In genomic region chr11:56890584-56891305, GRCh38 we compare ENCODE assay signal across 16 cellular contexts.
DNase-seq lines count a peak whose midpoint lies in the region; TF ChIP-seq lines count a peak whose summit lies in the region.
"Had no signal": no experiment of that assay in that cellular context is flagged by ENCODE, and none has a peak within 500 bp of the region (broad histone marks: within the 10 kb centered on the region; RNA-seq: fewer than 3 reads in every experiment).

No MANE protein-coding gene starts in this region.

- H3K9me3 ChIP-seq in spleen (no peaks in the 10 kb centered on the region), trophoblast cell (ENCODE audit: insufficient read depth, low read depth, low read length) (no peaks in the 10 kb centered on the region)
- H3K9me3 ChIP-seq: BLaER1 had no signal

- no peak overlapping the region for H4K12ac ChIP-seq in trophoblast cell (ENCODE audit: low read depth, low read length)

- DNase-seq in COLO829 (ENCODE audit: low spot score), result peak; percentile 22
- DNase-seq in NCI-H526 (lab: John Stamatoyannopoulos, UW), result peak; percentile 83 to 94
- peak; percentile 48 for DNase-seq in epithelial cell of esophagus (ENCODE audit: low read depth)
- no peak for DNase-seq in retina
- DNase-seq in spleen, result no peak
- no peak for DNase-seq in NAMALWA (ENCODE audit: low spot score)
- no peak for DNase-seq in trophoblast cell
- DNase-seq: AML-193; CD8-positive, alpha-beta memory T cell; DMS 273 treated with DMSO at 0.1 percent for 48 hours; DMS79; GM23248; H7 had no signal

- no peak overlapping the region for H2BK5ac ChIP-seq in trophoblast cell (ENCODE audit: low read depth, low read length, poor library complexity)

- WGBS in spleen, 5 donors, result 74 to 85% (median 79%) methylated on average over 9 of the region's 9 CpGs
- WGBS in trophoblast cell (ENCODE audit: extremely low coverage, insufficient coverage, insufficient read length), result no CpG with 5 or more reads among the region's 9 CpGs

- no peak overlapping the region for H3K4ac ChIP-seq in trophoblast cell (ENCODE audit: low read depth, low read length)

- no peaks in the 10 kb centered on the region for H3K79me2 ChIP-seq in trophoblast cell (ENCODE audit: control insufficient read depth, insufficient read depth, low read length, poor library complexity)

- H3K18ac ChIP-seq in trophoblast cell (ENCODE audit: low read length), result no peak overlapping the region

- H2AK5ac ChIP-seq in trophoblast cell (ENCODE audit: low read length), result no peak overlapping the region

- H3K9ac ChIP-seq in trophoblast cell (ENCODE audit: low read length), result no peak overlapping the region
- H3K9ac ChIP-seq: BLaER1, GM23248 had no signal

- intact Hi-C loops in spleen (cut with DNase I; ENCODE audit: low total_unique reads), result no loop called here

- H2AFZ ChIP-seq in trophoblast cell (ENCODE audit: insufficient read depth, low read length, poor library complexity), result no peak overlapping the region
- H2AFZ ChIP-seq: GM23248 had no signal

- no peak overlapping the region for H2BK120ac ChIP-seq in trophoblast cell (ENCODE audit: insufficient read depth, low read length, poor library complexity)

- H4K8ac ChIP-seq in trophoblast cell (ENCODE audit: low read depth, low read length), result no peak overlapping the region

- H3K4me2 ChIP-seq in trophoblast cell (ENCODE audit: low read length), result no peak overlapping the region
- H3K4me2 ChIP-seq: BLaER1 had no signal

- no peak overlapping the region for H2BK12ac ChIP-seq in trophoblast cell (ENCODE audit: low read length)

- no peak for TF ChIP-seq POLR2A in spleen (IDR thresholded peaks at IDR 0.05)

- H3K79me1 ChIP-seq in trophoblast cell (ENCODE audit: low read length), result no peaks in the 10 kb centered on the region

- H4K91ac ChIP-seq in trophoblast cell (ENCODE audit: low read depth, low read length), result no peak overlapping the region

- H3K27me3 ChIP-seq in spleen (replicated peaks in 1 of 7), result no peaks in the 10 kb centered on the region
- H3K27me3 ChIP-seq in trophoblast cell (ENCODE audit: insufficient read depth, low read length), result no peaks in the 10 kb centered on the region
- H3K27me3 ChIP-seq: BLaER1 had no signal

- H3K4me1 ChIP-seq in spleen, result no peaks in the 10 kb centered on the region
- no peaks in the 10 kb centered on the region for H3K4me1 ChIP-seq in trophoblast cell (ENCODE audit: control insufficient read depth in 1 of 2, insufficient read depth in 2 of 2, low read length in 2 of 2)
- H3K4me1 ChIP-seq: BLaER1 had no signal

- H3K23ac ChIP-seq in trophoblast cell (ENCODE audit: low read length), result no peak overlapping the region

- no peak overlapping the region for H3K4me3 ChIP-seq in epithelial cell of esophagus (ENCODE audit: low read length)
- no peak overlapping the region for H3K4me3 ChIP-seq in spleen
- no peak overlapping the region for H3K4me3 ChIP-seq in trophoblast cell (ENCODE audit: low read depth, low read length)
- H3K4me3 ChIP-seq: BLaER1, GM12878, GM23248 had no signal

- H3K36me3 ChIP-seq in spleen, result no peaks in the 10 kb centered on the region
- no peaks in the 10 kb centered on the region for H3K36me3 ChIP-seq in trophoblast cell (ENCODE audit: control insufficient read depth in 1 of 2, insufficient read depth in 2 of 2, low read length in 2 of 2)
- H3K36me3 ChIP-seq: BLaER1 had no signal

- no peak overlapping the region for H3K14ac ChIP-seq in trophoblast cell (ENCODE audit: low read length)

- TF ChIP-seq CTCF in epithelial cell of esophagus (IDR thresholded peaks at IDR 0.05; ENCODE audit: insufficient read depth, low read depth, low read length, missing control alignments) (no peak), spleen (IDR thresholded peaks at IDR 0.05 in 8 of 11, conservative IDR thresholded peaks at IDR 0.05 in 3 of 11) (no peak)

- no peak overlapping the region for H3K27ac ChIP-seq in spleen
- no peak overlapping the region for H3K27ac ChIP-seq in trophoblast cell (ENCODE audit: low read depth, low read length)
- H3K27ac ChIP-seq: BLaER1, GM23248, HL-60 had no signal

Comparison
In these comparisons a context has a peak if more than half of its experiments do, and no peak if none do; other contexts are left out.
1. DNase-seq: peak in COLO829 (single experiment), NCI-H526 (2 of 2) and epithelial cell of esophagus (single experiment); none in retina (single experiment), spleen (single experiment), NAMALWA (single experiment) and trophoblast cell (0 of 2).